In the genomic region with DNA sequence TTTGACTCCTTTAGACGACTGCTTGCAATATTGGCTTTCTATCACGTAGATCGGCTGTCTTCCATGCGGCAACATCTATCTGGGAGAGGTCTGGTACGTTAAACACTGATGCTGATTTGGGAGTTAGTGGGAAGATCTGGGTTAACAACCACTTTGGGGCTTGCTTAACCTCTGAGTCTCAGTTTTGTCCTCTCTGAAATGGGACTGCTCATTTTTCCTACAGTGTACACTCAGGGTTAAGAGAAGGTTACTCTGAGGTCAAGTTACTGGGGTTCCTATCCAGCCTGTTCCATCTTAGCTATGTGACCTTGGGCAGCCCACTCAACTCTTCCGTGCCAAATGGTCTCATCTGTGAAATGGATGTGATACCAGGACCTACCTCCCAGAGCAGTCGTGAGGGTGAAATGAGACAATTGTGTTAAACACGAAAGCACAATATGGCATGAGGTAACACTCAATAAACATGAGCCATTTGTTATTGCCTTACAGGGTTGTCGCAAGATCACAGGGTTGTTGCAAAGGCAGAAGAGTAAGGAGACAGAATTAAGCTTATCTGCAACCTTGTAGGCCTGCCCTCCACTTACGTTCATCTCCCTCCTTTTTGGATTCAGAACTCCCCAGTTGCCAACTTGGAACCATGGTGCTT, we compare ENCODE assay signal across 1 cellular context.
TF ChIP-seq lines count a peak whose summit lies in the region.

No MANE protein-coding gene starts in this region.

TF ChIP-seq in H1, 55 proteins besides CTCF, POLR2A, EP300 and RAD21:
- TF ChIP-seq HDAC6 (IDR thresholded peaks at IDR 0.05; ENCODE audit: low read depth, low read length): no peak
- TF ChIP-seq, protein P1, sequence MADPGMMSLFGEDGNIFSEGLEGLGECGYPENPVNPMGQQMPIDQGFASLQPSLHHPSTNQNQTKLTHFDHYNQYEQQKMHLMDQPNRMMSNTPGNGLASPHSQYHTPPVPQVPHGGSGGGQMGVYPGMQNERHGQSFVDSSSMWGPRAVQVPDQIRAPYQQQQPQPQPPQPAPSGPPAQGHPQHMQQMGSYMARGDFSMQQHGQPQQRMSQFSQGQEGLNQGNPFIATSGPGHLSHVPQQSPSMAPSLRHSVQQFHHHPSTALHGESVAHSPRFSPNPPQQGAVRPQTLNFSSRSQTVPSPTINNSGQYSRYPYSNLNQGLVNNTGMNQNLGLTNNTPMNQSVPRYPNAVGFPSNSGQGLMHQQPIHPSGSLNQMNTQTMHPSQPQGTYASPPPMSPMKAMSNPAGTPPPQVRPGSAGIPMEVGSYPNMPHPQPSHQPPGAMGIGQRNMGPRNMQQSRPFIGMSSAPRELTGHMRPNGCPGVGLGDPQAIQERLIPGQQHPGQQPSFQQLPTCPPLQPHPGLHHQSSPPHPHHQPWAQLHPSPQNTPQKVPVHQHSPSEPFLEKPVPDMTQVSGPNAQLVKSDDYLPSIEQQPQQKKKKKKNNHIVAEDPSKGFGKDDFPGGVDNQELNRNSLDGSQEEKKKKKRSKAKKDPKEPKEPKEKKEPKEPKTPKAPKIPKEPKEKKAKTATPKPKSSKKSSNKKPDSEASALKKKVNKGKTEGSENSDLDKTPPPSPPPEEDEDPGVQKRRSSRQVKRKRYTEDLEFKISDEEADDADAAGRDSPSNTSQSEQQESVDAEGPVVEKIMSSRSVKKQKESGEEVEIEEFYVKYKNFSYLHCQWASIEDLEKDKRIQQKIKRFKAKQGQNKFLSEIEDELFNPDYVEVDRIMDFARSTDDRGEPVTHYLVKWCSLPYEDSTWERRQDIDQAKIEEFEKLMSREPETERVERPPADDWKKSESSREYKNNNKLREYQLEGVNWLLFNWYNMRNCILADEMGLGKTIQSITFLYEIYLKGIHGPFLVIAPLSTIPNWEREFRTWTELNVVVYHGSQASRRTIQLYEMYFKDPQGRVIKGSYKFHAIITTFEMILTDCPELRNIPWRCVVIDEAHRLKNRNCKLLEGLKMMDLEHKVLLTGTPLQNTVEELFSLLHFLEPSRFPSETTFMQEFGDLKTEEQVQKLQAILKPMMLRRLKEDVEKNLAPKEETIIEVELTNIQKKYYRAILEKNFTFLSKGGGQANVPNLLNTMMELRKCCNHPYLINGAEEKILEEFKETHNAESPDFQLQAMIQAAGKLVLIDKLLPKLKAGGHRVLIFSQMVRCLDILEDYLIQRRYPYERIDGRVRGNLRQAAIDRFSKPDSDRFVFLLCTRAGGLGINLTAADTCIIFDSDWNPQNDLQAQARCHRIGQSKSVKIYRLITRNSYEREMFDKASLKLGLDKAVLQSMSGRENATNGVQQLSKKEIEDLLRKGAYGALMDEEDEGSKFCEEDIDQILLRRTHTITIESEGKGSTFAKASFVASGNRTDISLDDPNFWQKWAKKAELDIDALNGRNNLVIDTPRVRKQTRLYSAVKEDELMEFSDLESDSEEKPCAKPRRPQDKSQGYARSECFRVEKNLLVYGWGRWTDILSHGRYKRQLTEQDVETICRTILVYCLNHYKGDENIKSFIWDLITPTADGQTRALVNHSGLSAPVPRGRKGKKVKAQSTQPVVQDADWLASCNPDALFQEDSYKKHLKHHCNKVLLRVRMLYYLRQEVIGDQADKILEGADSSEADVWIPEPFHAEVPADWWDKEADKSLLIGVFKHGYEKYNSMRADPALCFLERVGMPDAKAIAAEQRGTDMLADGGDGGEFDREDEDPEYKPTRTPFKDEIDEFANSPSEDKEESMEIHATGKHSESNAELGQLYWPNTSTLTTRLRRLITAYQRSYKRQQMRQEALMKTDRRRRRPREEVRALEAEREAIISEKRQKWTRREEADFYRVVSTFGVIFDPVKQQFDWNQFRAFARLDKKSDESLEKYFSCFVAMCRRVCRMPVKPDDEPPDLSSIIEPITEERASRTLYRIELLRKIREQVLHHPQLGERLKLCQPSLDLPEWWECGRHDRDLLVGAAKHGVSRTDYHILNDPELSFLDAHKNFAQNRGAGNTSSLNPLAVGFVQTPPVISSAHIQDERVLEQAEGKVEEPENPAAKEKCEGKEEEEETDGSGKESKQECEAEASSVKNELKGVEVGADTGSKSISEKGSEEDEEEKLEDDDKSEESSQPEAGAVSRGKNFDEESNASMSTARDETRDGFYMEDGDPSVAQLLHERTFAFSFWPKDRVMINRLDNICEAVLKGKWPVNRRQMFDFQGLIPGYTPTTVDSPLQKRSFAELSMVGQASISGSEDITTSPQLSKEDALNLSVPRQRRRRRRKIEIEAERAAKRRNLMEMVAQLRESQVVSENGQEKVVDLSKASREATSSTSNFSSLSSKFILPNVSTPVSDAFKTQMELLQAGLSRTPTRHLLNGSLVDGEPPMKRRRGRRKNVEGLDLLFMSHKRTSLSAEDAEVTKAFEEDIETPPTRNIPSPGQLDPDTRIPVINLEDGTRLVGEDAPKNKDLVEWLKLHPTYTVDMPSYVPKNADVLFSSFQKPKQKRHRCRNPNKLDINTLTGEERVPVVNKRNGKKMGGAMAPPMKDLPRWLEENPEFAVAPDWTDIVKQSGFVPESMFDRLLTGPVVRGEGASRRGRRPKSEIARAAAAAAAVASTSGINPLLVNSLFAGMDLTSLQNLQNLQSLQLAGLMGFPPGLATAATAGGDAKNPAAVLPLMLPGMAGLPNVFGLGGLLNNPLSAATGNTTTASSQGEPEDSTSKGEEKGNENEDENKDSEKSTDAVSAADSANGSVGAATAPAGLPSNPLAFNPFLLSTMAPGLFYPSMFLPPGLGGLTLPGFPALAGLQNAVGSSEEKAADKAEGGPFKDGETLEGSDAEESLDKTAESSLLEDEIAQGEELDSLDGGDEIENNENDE (IDR thresholded peaks at IDR 0.05; ENCODE audit: insufficient replicate concordance, low read length): no peak
- TF ChIP-seq, protein P2, sequence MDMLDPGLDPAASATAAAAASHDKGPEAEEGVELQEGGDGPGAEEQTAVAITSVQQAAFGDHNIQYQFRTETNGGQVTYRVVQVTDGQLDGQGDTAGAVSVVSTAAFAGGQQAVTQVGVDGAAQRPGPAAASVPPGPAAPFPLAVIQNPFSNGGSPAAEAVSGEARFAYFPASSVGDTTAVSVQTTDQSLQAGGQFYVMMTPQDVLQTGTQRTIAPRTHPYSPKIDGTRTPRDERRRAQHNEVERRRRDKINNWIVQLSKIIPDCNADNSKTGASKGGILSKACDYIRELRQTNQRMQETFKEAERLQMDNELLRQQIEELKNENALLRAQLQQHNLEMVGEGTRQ (IDR thresholded peaks at IDR 0.05; ENCODE audit: low read length): no peak
- no peak for TF ChIP-seq POU5F1 (IDR thresholded peaks at IDR 0.05; ENCODE audit: low read depth, low read length)
- TF ChIP-seq RBBP5 (IDR thresholded peaks at IDR 0.05; ENCODE audit: borderline replicate concordance, low read depth, low read length): no peak
- TF ChIP-seq KDM1A (IDR thresholded peaks at IDR 0.05; ENCODE audit: borderline replicate concordance, low read length): no peak
- no peak for TF ChIP-seq POLR2AphosphoS5 (IDR thresholded peaks at IDR 0.05; ENCODE audit: low read depth, low read length)
- TF ChIP-seq BRCA1 (IDR thresholded peaks at IDR 0.05; ENCODE audit: low read depth, low read length): no peak
- TF ChIP-seq SP2 (IDR thresholded peaks at IDR 0.05; ENCODE audit: low read length): no peak
- no peak for TF ChIP-seq KDM4A (IDR thresholded peaks at IDR 0.05; ENCODE audit: low read depth, low read length, severe bottlenecking)
- TF ChIP-seq CEBPB (IDR thresholded peaks at IDR 0.05; ENCODE audit: low read depth, low read length): no peak
- no peak for TF ChIP-seq SIX5 (IDR thresholded peaks at IDR 0.05; ENCODE audit: low read depth, low read length)
- TF ChIP-seq SIRT6 (IDR thresholded peaks at IDR 0.05; ENCODE audit: low read length): no peak
- TF ChIP-seq FOSL1 (IDR thresholded peaks at IDR 0.05; ENCODE audit: insufficient read depth, low read depth, low read length): no peak
